9 cellular contexts compared by ENCODE assay signal in genomic region chr12:52945389-52946232, GRCh38. TPM values are rescaled to one million over a fixed set of nuclear protein-coding genes. Genes with fewer than 3 reads are reported as not detected.
DNase-seq lines count a peak whose midpoint lies in the region; ATAC-seq lines count a peak whose summit lies in the region.
"Had no signal": no experiment of that assay in that cellular context is flagged by ENCODE, and none has a peak within 500 bp of the region (broad histone marks: within the 10 kb centered on the region; RNA-seq: fewer than 3 reads in every experiment).

No MANE protein-coding gene starts in this region.

- no peak for ATAC-seq in HG02938 (IDR thresholded peaks at IDR 0.05; ENCODE audit: unreplicated experiment)
- no peak for ATAC-seq in activated naive CD4-positive, alpha-beta T cell treated with anti-CD3 and anti-CD28 coated beads, Interleukin-2, amount 50 U/mL, for 72 hours

- H3K9ac ChIP-seq in mesenchymal stem cell (ENCODE audit: low read length) = no peak overlapping the region

- peak overlapping the region; percentile 91 for H3K27ac ChIP-seq in mesenchymal stem cell (ENCODE audit: low read length, poor library complexity, severe bottlenecking)

- H3K14ac ChIP-seq in mesenchymal stem cell (ENCODE audit: low read length in 2 of 2) = no peak overlapping the region

- no peak overlapping the region for H3K4me3 ChIP-seq in mesenchymal stem cell (ENCODE audit: insufficient read depth in 1 of 2, low read depth in 1 of 2, low read length in 2 of 2)

- peak overlapping the region; percentile 96 for H4K91ac ChIP-seq in mesenchymal stem cell (ENCODE audit: low read length)

- peak overlapping the region; percentile 85 for H2BK5ac ChIP-seq in mesenchymal stem cell (ENCODE audit: low read depth, low read length, poor library complexity, severe bottlenecking)

- H3K79me1 ChIP-seq in mesenchymal stem cell (replicated peaks; ENCODE audit: low read length, poor library complexity, severe bottlenecking) = peaks cover 15% of the 10 kb centered on the region

- no peak overlapping the region for H3K23ac ChIP-seq in mesenchymal stem cell (ENCODE audit: low read length in 2 of 2)

- H2BK15ac ChIP-seq in mesenchymal stem cell (ENCODE audit: low read depth, poor library complexity, severe bottlenecking) = peak overlapping the region; percentile 99

- DNase-seq in AG08395 (ENCODE audit: low spot score) (peak; percentile 27), M059J (ENCODE audit: low read depth) (peak; percentile 90), dermis blood vessel endothelial cell (peak; percentile 54), mesenchymal stem cell (peak; percentile 77), NCI-H2107 treated with DMSO at 0.1 percent for 48 hours (lab: John Stamatoyannopoulos, UW; ENCODE audit: unreplicated experiment) (no peak), C1 segment of cervical spinal cord (lab: John Stamatoyannopoulos, UW) (no peak)
- no peak for DNase-seq in activated naive CD4-positive, alpha-beta T cell treated with anti-CD3 and anti-CD28 coated beads, Interleukin-2, amount 50 U/mL, for 72 hours (ENCODE audit: low spot score in 2 of 2)

- no peaks in the 10 kb centered on the region for H3K36me3 Mint-ChIP-seq in activated naive CD4-positive, alpha-beta T cell treated with anti-CD3 and anti-CD28 coated beads, Interleukin-2, amount 50 U/mL, for 72 hours
- H3K36me3 Mint-ChIP-seq: CD14-positive monocyte had no signal

- peaks cover 38% of the 10 kb centered on the region for H3K4me1 ChIP-seq in mesenchymal stem cell (ENCODE audit: control insufficient read depth, insufficient read depth, low read depth, low read length)

- no peak overlapping the region for H2AFZ ChIP-seq in mesenchymal stem cell (ENCODE audit: low read depth, low read length)

- H3K18ac ChIP-seq in mesenchymal stem cell (ENCODE audit: low read depth in 1 of 2, low read length in 2 of 2) = peak overlapping the region; percentile 41 to 85

- peak overlapping the region; percentile 43 for H3K4me2 ChIP-seq in mesenchymal stem cell (ENCODE audit: low read length, poor library complexity, severe bottlenecking)

- peak overlapping the region; percentile 81 to 95 for H3K4ac ChIP-seq in mesenchymal stem cell (ENCODE audit: low read depth in 1 of 2, low read length in 2 of 2)

- H4K8ac ChIP-seq in mesenchymal stem cell (ENCODE audit: low read length) = peak overlapping the region; percentile 72

- H2AK5ac ChIP-seq in mesenchymal stem cell (ENCODE audit: low read length, severe bottlenecking) = peak overlapping the region; percentile 75

- no peaks in the 10 kb centered on the region for H3K9me3 Mint-ChIP-seq in activated naive CD4-positive, alpha-beta T cell treated with anti-CD3 and anti-CD28 coated beads, Interleukin-2, amount 50 U/mL, for 72 hours

- H3K36me3 ChIP-seq in mesenchymal stem cell (ENCODE audit: control insufficient read depth in 1 of 2, insufficient read depth in 2 of 2, low read depth in 1 of 2, low read length in 2 of 2) = peaks cover 0 to 6% of the 10 kb centered on the region in 2 experiments

- peak overlapping the region; percentile 99 for H2BK120ac ChIP-seq in mesenchymal stem cell (ENCODE audit: low read depth, low read length)

- 11% methylated on average over 9 of the region's 13 CpGs for WGBS in mesenchymal stem cell

- no peaks in the 10 kb centered on the region for H3K9me3 ChIP-seq in mesenchymal stem cell (ENCODE audit: control insufficient read depth, low read length)

- H3K27me3 ChIP-seq in mesenchymal stem cell (ENCODE audit: control insufficient read depth in 1 of 2, insufficient read depth in 1 of 2, low read length in 2 of 2) = peaks cover 0 to 72% of the 10 kb centered on the region in 2 experiments

- H2BK12ac ChIP-seq in mesenchymal stem cell (ENCODE audit: low read length in 2 of 2) = peak overlapping the region; percentile 20 to 69

- no peak overlapping the region for H3K27ac Mint-ChIP-seq in activated naive CD4-positive, alpha-beta T cell treated with anti-CD3 and anti-CD28 coated beads, Interleukin-2, amount 50 U/mL, for 72 hours

RNA-seq across cellular contexts. Expression of gene KRT18, which starts 3.3 kb away (rescaled TPM):
- 643 and 924 TPM in 2 replicates for total RNA-seq in M059J (2014; rRNA removed; shearing (Covaris generic))
- 257 and 322 TPM in 2 replicates for total RNA-seq in dermis blood vessel endothelial cell
- 831 TPM for polyA plus RNA-seq in mesenchymal stem cell (2013, experiment 1 of 2)
- polyA plus RNA-seq in mesenchymal stem cell (2013, experiment 2 of 2) = 807 TPM
- 1 to 10 TPM; 7.7 to 8.5 TPM for total RNA-seq in activated naive CD4-positive, alpha-beta T cell treated with anti-CD3 and anti-CD28 coated beads, Interleukin-2, amount 50 U/mL, for 72 hours

RNA-seq across cellular contexts. Expression of gene KRT8, which starts 40.7 kb away (rescaled TPM):
- total RNA-seq in M059J (2014; rRNA removed; shearing (Covaris generic)) = 38.8 and 54.8 TPM in 2 replicates
- 9.5 and 11.9 TPM in 2 replicates for total RNA-seq in dermis blood vessel endothelial cell
- 1,135 TPM for polyA plus RNA-seq in mesenchymal stem cell (2013, experiment 1 of 2)
- 1,108 TPM for polyA plus RNA-seq in mesenchymal stem cell (2013, experiment 2 of 2)
- under 1 TPM; 0.34 to 0.66 TPM for total RNA-seq in activated naive CD4-positive, alpha-beta T cell treated with anti-CD3 and anti-CD28 coated beads, Interleukin-2, amount 50 U/mL, for 72 hours

Comparison
In these comparisons a context has a peak if more than half of its experiments do, and no peak if none do; other contexts are left out.
1. DNase-seq: peak in AG08395 (single experiment), M059J (single experiment), dermis blood vessel endothelial cell (single experiment) and mesenchymal stem cell (single experiment); none in NCI-H2107 treated with DMSO at 0.1 percent for 48 hours (single experiment), C1 segment of cervical spinal cord (0 of 14) and activated naive CD4-positive, alpha-beta T cell treated with anti-CD3 and anti-CD28 coated beads, Interleukin-2, amount 50 U/mL, for 72 hours (0 of 2).
2. RNA of gene KRT18, which starts 3.3 kb away (total RNA-seq): 643 to 924 TPM in M059J and 257 to 322 TPM in dermis blood vessel endothelial cell; 7.7 to 8.5 TPM in activated naive CD4-positive, alpha-beta T cell treated with anti-CD3 and anti-CD28 coated beads, Interleukin-2, amount 50 U/mL, for 72 hours; every median in the first group is over 10 times any median in the second.